27 cellular contexts compared by ENCODE assay signal in the genomic region with DNA sequence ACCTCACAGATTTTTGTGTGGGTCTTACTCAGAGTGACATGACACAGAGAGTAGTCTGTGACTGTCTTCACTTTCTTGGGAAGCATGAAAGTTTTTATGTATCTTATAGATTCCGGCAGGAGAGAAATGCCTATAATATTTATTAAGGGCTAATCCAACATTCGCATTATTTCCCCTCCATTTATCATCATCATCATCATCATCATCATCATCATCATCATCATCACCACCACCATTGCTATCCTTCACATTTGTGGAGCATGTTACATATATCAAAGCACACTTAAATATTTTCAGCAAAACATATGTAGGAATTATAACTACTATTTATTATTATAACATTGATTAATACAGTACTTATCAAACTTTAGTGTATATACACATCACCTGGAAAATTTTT.
"Had no signal": no experiment of that assay in that cellular context is flagged by ENCODE, and none has a peak within 500 bp of the region (broad histone marks: within the 10 kb centered on the region; RNA-seq: fewer than 3 reads in every experiment).

No MANE protein-coding gene starts in this region.

- H3K27me3 ChIP-seq: colonic mucosa, esophagus squamous epithelium, gastroesophageal sphincter, heart right ventricle, left lung had no signal

- FAIRE-seq: endometrium, islet of Langerhans, keratinocyte had no signal

- H3K27me3 Mint-ChIP-seq: dendritic cell treated with granulocyte-macrophage colony-stimulating factor and Interleukin-4, amounts not matched to agents 40 ng/mL and 50 ng/mL, for 4 days; effector memory CD8-positive, alpha-beta T cell had no signal

- H3K4me1 ChIP-seq: colonic mucosa, esophagus squamous epithelium, gastroesophageal sphincter, left lung, lower lobe of right lung had no signal

- H3K4me3 Mint-ChIP-seq: dendritic cell treated with granulocyte-macrophage colony-stimulating factor and Interleukin-4, amounts not matched to agents 40 ng/mL and 50 ng/mL, for 4 days; effector memory CD8-positive, alpha-beta T cell; endodermal cell; mesothelial cell of epicardium; naive B cell had no signal

- H3K36me3 ChIP-seq: colonic mucosa, esophagus squamous epithelium, gastroesophageal sphincter, heart right ventricle, left lung, lower lobe of right lung had no signal

- H3K27ac Mint-ChIP-seq: dendritic cell treated with granulocyte-macrophage colony-stimulating factor and Interleukin-4, amounts not matched to agents 40 ng/mL and 50 ng/mL, for 4 days; effector memory CD8-positive, alpha-beta T cell; endodermal cell; mesothelial cell of epicardium; naive B cell had no signal

- H3K4me3 ChIP-seq: colonic mucosa, esophagus squamous epithelium, gastroesophageal sphincter, heart right ventricle, left lung, lower lobe of right lung, mucosa of descending colon had no signal

- H3K4me1 Mint-ChIP-seq: endodermal cell, naive B cell had no signal

- H3K36me3 Mint-ChIP-seq: mesothelial cell of epicardium, naive B cell had no signal

- DNase-seq: colonic mucosa; cortex of kidney; effector CD8-positive, alpha-beta T cell; effector memory CD8-positive, alpha-beta T cell; endodermal cell; erythroblast; esophagus squamous epithelium; foreskin fibroblast; foreskin melanocyte; head of caudate nucleus; heart right ventricle; hippocampal formation; left cardiac atrium; left lung; left ventricle myocardium superior; lower lobe of right lung; mesenchymal stem cell; mucosa of descending colon; naive B cell had no signal

- H3K9me3 ChIP-seq: colonic mucosa, esophagus squamous epithelium, gastroesophageal sphincter, heart right ventricle, left lung, lower lobe of right lung, mucosa of descending colon had no signal

- H3K9me3 Mint-ChIP-seq: dendritic cell treated with granulocyte-macrophage colony-stimulating factor and Interleukin-4, amounts not matched to agents 40 ng/mL and 50 ng/mL, for 4 days; effector memory CD8-positive, alpha-beta T cell; endodermal cell; mesothelial cell of epicardium; naive B cell had no signal

- ATAC-seq: effector memory CD8-positive, alpha-beta T cell; esophagus mucosa; gastroesophageal sphincter; heart right ventricle; left cardiac atrium; left lung; left ventricle myocardium superior; lower lobe of right lung; mucosa of descending colon had no signal

- H3K27ac ChIP-seq: colonic mucosa, epithelial cell of prostate, esophagus squamous epithelium, gastroesophageal sphincter, left lung, lower lobe of right lung had no signal
